ENCODE assay signal across 8 cellular contexts in the genomic region with DNA sequence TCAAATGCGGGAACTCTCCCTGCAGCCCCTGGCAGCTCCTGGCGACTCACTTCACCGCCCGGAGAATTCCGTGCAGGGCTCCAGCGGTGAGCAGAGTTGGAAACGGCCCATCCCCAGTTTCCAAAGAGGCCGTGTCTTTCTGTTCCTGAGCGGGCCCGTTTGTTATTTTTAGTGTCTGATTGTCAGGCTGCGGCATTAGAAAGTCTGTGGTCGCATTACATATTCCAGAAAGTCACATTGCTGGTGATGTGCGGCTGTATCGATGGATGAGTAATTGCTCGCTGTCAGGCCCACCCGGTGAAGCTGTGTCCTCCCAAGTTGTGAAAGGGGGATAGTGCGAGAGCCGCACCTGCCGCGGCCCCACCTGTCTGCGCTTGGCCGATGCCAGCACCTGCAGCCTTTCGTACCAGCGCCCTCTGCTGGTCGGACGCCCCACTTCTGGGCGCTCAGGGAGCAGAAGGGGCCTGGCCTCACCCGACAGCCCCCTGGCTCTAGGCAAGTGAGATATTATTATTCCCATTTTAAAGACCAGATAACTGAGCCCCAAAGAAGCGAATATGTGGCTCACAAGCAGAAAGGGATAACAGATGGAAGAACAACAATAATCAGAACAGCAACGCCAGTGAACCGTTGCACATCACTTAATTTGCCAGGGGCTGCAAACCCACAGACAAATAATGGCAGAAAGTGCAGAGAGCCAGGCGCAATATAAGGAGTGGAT.
DNase-seq lines count a peak whose midpoint lies in the region; ATAC-seq and TF ChIP-seq lines count a peak whose summit lies in the region.

No MANE protein-coding gene starts in this region.

- no peaks in the 10 kb centered on the region for H3K79me1 ChIP-seq in H9 (ENCODE audit: insufficient read depth, low read depth, low read length, poor library complexity, severe bottlenecking)

- H3K27ac Mint-ChIP-seq in H9, result no peak overlapping the region; a peak in 1 of 7 replicates

- H3K27me3 Mint-ChIP-seq in H9 (ENCODE audit: low read depth), result peaks cover 14% of the 10 kb centered on the region

- no peaks in the 10 kb centered on the region for H3K9me3 ChIP-seq in H9 (ENCODE audit: control insufficient read depth, low read depth, low read length)
- no peaks in the 10 kb centered on the region for H3K9me3 ChIP-seq in right lobe of liver

- intact Hi-C loops in right lobe of liver (cut with DNase I), result no loop called here

- H4K5ac ChIP-seq in H9 (ENCODE audit: insufficient read length, low read depth, low read length), result no peak overlapping the region

- H3K4me1 Mint-ChIP-seq in H9, result peaks cover 34 to 48% of the 10 kb centered on the region in 2 experiments

- H3K79me2 ChIP-seq in H9 (ENCODE audit: insufficient read depth, low read length), result no peaks in the 10 kb centered on the region

- no peak overlapping the region for H2BK20ac ChIP-seq in H9 (ENCODE audit: low read depth, low read length, poor library complexity, severe bottlenecking)

- peak overlapping the region in 1 of 3 donors; percentile 34 for H3K4me3 ChIP-seq in right lobe of liver

- H3T11ph ChIP-seq in H9 (ENCODE audit: low read length), result no peak overlapping the region

- H3K9ac ChIP-seq in H9 (ENCODE audit: extremely low read depth, insufficient read length, low read length), result no peak overlapping the region

- H3K14ac ChIP-seq in H9 (ENCODE audit: insufficient read depth, low read length), result no peak overlapping the region

- no peak overlapping the region for H4K91ac ChIP-seq in H9 (ENCODE audit: insufficient read length, low read depth, low read length)

- peak; percentile 90 for DNase-seq in D341Med (ENCODE audit: low spot score)
- DNase-seq in H9, result peak; percentile 89
- DNase-seq in NCI-H1930 (lab: John Stamatoyannopoulos, UW), result peak; percentile 31 to 68
- DNase-seq in activated CD4-positive, alpha-beta T cell treated with anti-CD3 and anti-CD28 coated beads for 4 hours, result peak; percentile 85 to 87
- DNase-seq in cerebellum (ENCODE audit: low spot score), result peak; percentile 46
- DNase-seq in right lobe of liver, result peak; percentile 83 to 85 (median 84)
- DNase-seq in stimulated activated CD8-positive, alpha-beta memory T cell treated with anti-CD3 and anti-CD28 coated beads, Interleukin-12 subunit alpha, Interleukin-12 subunit beta, amount 100 ng/mL, for 1 hour (ENCODE audit: low read depth), result peak; percentile 71

- H3K23ac ChIP-seq in H9 (ENCODE audit: insufficient read length, low read depth, low read length), result no peak overlapping the region

- no peak overlapping the region for H2BK12ac ChIP-seq in H9 (ENCODE audit: insufficient read length, low read depth, low read length)

- no peak overlapping the region for H2BK120ac ChIP-seq in H9 (ENCODE audit: low read depth, low read length, poor library complexity, severe bottlenecking)

- H3K23me2 ChIP-seq in H9 (ENCODE audit: insufficient read length, low read depth, low read length, poor library complexity, severe bottlenecking), result no peaks in the 10 kb centered on the region

- ATAC-seq in right lobe of liver (peak; percentile 92 to 96 (median 94)), HG02938 (IDR thresholded peaks at IDR 0.05; ENCODE audit: unreplicated experiment) (no peak)

- no peak overlapping the region for H2BK5ac ChIP-seq in H9 (ENCODE audit: insufficient read length, low read length)

- H3K56ac ChIP-seq in H9 (ENCODE audit: insufficient read length, low read depth, low read length), result no peak overlapping the region

- peaks cover 13 to 20% (median 20%) of the 10 kb centered on the region in 3 experiments for H3K36me3 Mint-ChIP-seq in H9 (ENCODE audit: insufficient read depth in 1 of 3, low read depth in 3 of 3)

- H2AFZ ChIP-seq in H9 (ENCODE audit: low read length), result no peak overlapping the region

- peak overlapping the region in 1 of 2 experiments; percentile 45; a peak in 3 of 5 replicates for H3K4me3 Mint-ChIP-seq in H9

- WGBS in H9 (ENCODE audit: extremely low coverage, insufficient read length, low lambda C conversion rate), result no CpG with 5 or more reads among the region's 32 CpGs
- WGBS in right lobe of liver (ENCODE audit: insufficient coverage, low coverage, low lambda C conversion rate, missing lambda C conversion rate), result 21% methylated on average over 19 of the region's 32 CpGs

- H3K27ac ChIP-seq in H9 (ENCODE audit: insufficient read length, low read depth, low read length) (no peak overlapping the region), right lobe of liver (peak overlapping the region in 1 of 3 donors; percentile 15)

- H2BK15ac ChIP-seq in H9 (ENCODE audit: low read depth, low read length), result no peak overlapping the region

- no peak for TF ChIP-seq POLR2A in right lobe of liver (IDR thresholded peaks at IDR 0.05)

- H3K27me3 ChIP-seq in H9 (ENCODE audit: insufficient read depth, low read length) (no peaks in the 10 kb centered on the region), right lobe of liver (no peaks in the 10 kb centered on the region)

- H3K36me3 ChIP-seq in right lobe of liver, result no peaks in the 10 kb centered on the region

- H3K18ac ChIP-seq in H9 (ENCODE audit: insufficient read length, low read depth, low read length), result no peak overlapping the region

- no peak overlapping the region for H2AK5ac ChIP-seq in H9 (ENCODE audit: insufficient read length, low read length)

- H3K9me3 Mint-ChIP-seq in H9, result peaks cover 18 to 21% of the 10 kb centered on the region in 2 experiments

- no peaks in the 10 kb centered on the region for H4K20me1 ChIP-seq in H9 (ENCODE audit: control insufficient read depth, insufficient read depth, insufficient read length)

- TF ChIP-seq CTCF in H9 (conservative IDR thresholded peaks at IDR 0.05) (peak; percentile 97), right lobe of liver (IDR thresholded peaks at IDR 0.05) (peak; percentile 81 to 96 (median 94))

- H3K4me2 ChIP-seq in H9 (ENCODE audit: insufficient read depth, insufficient read length, low read length), result peak overlapping the region; percentile 15

- no peak overlapping the region for H4K8ac ChIP-seq in H9 (replicated peaks; ENCODE audit: insufficient read length, low read depth, low read length)

- H3K4me1 ChIP-seq in H9 (ENCODE audit: insufficient read depth, low read length) (0 out of 2 replicates have a peak, but pooled peaks cover 6% of the 10 kb centered on the region), right lobe of liver (peaks cover 0 to 14% (median 3%) of the 10 kb centered on the region in 4 donors)

- no peak overlapping the region for H3K4ac ChIP-seq in H9 (ENCODE audit: low read depth, low read length)
